In genomic region chr3:126951561-126951960, GRCh38 we compare ENCODE assay signal across 15 cellular contexts. TPM values are rescaled to one million over a fixed set of nuclear protein-coding genes. Genes with fewer than 3 reads are reported as not detected.
DNase-seq lines count a peak whose midpoint lies in the region; ATAC-seq and TF ChIP-seq lines count a peak whose summit lies in the region.
"Had no signal": no experiment of that assay in that cellular context is flagged by ENCODE, and none has a peak within 500 bp of the region (broad histone marks: within the 10 kb centered on the region; RNA-seq: fewer than 3 reads in every experiment).

No MANE protein-coding gene starts in this region.

- no peaks in the 10 kb centered on the region for H3K36me3 Mint-ChIP-seq in chondrocyte (ENCODE audit: low read depth)
- no peaks in the 10 kb centered on the region for H3K36me3 Mint-ChIP-seq in T-helper 2 cell treated with Interferon-gamma antibody and Interleukin-4, amounts not matched to agents 5 μg/mL and 100 μg/mL, for 36 hours (ENCODE audit: low read depth)

- no peaks in the 10 kb centered on the region for H3K4me1 Mint-ChIP-seq in chondrocyte (ENCODE audit: low read depth)
- H3K4me1 Mint-ChIP-seq in T-helper 2 cell treated with Interferon-gamma antibody and Interleukin-4, amounts not matched to agents 5 μg/mL and 100 μg/mL, for 36 hours (ENCODE audit: low read depth), result peaks cover 4% of the 10 kb centered on the region
- H3K4me1 Mint-ChIP-seq: GM23338, H9 had no signal

- no peak for ATAC-seq in left cardiac atrium
- ATAC-seq: GM23338 had no signal

- no peak overlapping the region for H3K4me3 Mint-ChIP-seq in chondrocyte (ENCODE audit: unreplicated experiment)
- H3K4me3 Mint-ChIP-seq in T-helper 2 cell treated with Interferon-gamma antibody and Interleukin-4, amounts not matched to agents 5 μg/mL and 100 μg/mL, for 36 hours, result no peak overlapping the region
- H3K4me3 Mint-ChIP-seq: CD8-positive, alpha-beta memory T cell; GM23338; H9 had no signal

- no peaks in the 10 kb centered on the region for H3K9me3 Mint-ChIP-seq in chondrocyte (ENCODE audit: low read depth)
- H3K9me3 Mint-ChIP-seq in T-helper 2 cell treated with Interferon-gamma antibody and Interleukin-4, amounts not matched to agents 5 μg/mL and 100 μg/mL, for 36 hours, result no peaks in the 10 kb centered on the region
- H3K9me3 Mint-ChIP-seq: CD8-positive, alpha-beta memory T cell; GM23338; H9 had no signal

- no peaks in the 10 kb centered on the region for H3K27me3 Mint-ChIP-seq in chondrocyte (ENCODE audit: low read depth)
- no peaks in the 10 kb centered on the region for H3K27me3 Mint-ChIP-seq in T-helper 2 cell treated with Interferon-gamma antibody and Interleukin-4, amounts not matched to agents 5 μg/mL and 100 μg/mL, for 36 hours (ENCODE audit: low read depth)
- H3K27me3 Mint-ChIP-seq: CD8-positive, alpha-beta memory T cell had no signal

- intact Hi-C loops in cardiac septum (cut with DNase I) (no loop called here), left cardiac atrium (cut with DNase I) (no loop called here), posterior vena cava (cut with DNase I) (no loop called here)

- no peak for TF ChIP-seq CTCF in chondrocyte (IDR thresholded peaks at IDR 0.05)

- peak; percentile 73 for DNase-seq in cardiac septum (ENCODE audit: low spot score)
- no peak for DNase-seq in left cardiac atrium
- DNase-seq in chondrocyte (ENCODE audit: low spot score), result peak; percentile 56
- DNase-seq in posterior vena cava (ENCODE audit: low spot score), result peak; percentile 70
- no peak for DNase-seq in NCI-H748 treated with DMSO at 0.1 percent for 48 hours (lab: John Stamatoyannopoulos, UW)
- DNase-seq in T-helper 2 cell treated with Interferon-gamma antibody and Interleukin-4, amounts not matched to agents 5 μg/mL and 100 μg/mL, for 36 hours (ENCODE audit: low spot score), result no peak
- no peak for DNase-seq in hepatic stellate cell (ENCODE audit: low spot score)
- DNase-seq: 8988T; AML-193; Caco-2; CD8-positive, alpha-beta memory T cell; DND-41; GDM1; H9 had no signal

- no peak overlapping the region for H3K27ac Mint-ChIP-seq in chondrocyte (ENCODE audit: unreplicated experiment)
- no peak overlapping the region for H3K27ac Mint-ChIP-seq in T-helper 2 cell treated with Interferon-gamma antibody and Interleukin-4, amounts not matched to agents 5 μg/mL and 100 μg/mL, for 36 hours
- H3K27ac Mint-ChIP-seq: CD8-positive, alpha-beta memory T cell; GM23338; H9 had no signal

RNA-seq across cellular contexts. Expression of gene PLXNA1, which starts 31.4 kb away (rescaled TPM):
- total RNA-seq in cardiac septum (31.6 TPM), left cardiac atrium (10 to 100 TPM; 18.6 to 20.4 TPM), chondrocyte (69.8 to 99.1 TPM (median 98.2 TPM) in 3 replicates), posterior vena cava (10 to 100 TPM; 31.7 to 38.5 TPM)

Comparison
In these comparisons a context has a peak if more than half of its experiments do, and no peak if none do; other contexts are left out.
1. DNase-seq: peak in cardiac septum (single experiment), chondrocyte (single experiment) and posterior vena cava (single experiment); none in left cardiac atrium (single experiment), NCI-H748 treated with DMSO at 0.1 percent for 48 hours (single experiment), T-helper 2 cell treated with Interferon-gamma antibody and Interleukin-4, amounts not matched to agents 5 μg/mL and 100 μg/mL, for 36 hours (single experiment) and hepatic stellate cell (single experiment).